ENCODE assay signal across 9 cellular contexts in genomic region chr4:38069271-38069760, GRCh38.
DNase-seq lines count a peak whose midpoint lies in the region; TF ChIP-seq lines count a peak whose summit lies in the region.
"Had no signal": no experiment of that assay in that cellular context is flagged by ENCODE, and none has a peak within 500 bp of the region (broad histone marks: within the 10 kb centered on the region; RNA-seq: fewer than 3 reads in every experiment).

No MANE protein-coding gene starts in this region.

- peaks cover 15% of the 10 kb centered on the region for H3K36me3 Mint-ChIP-seq in T-helper 1 cell treated with Interleukin-12 subunit alpha and Interleukin-12 subunit beta and Interleukin-4 antibody, amounts not matched to agents 30 μg/mL and 1 μg/mL, for 36 hours (ENCODE audit: low read depth)
- peaks cover 9% of the 10 kb centered on the region for H3K36me3 Mint-ChIP-seq in neural progenitor cell

- peak overlapping the region; percentile 45 for H3K27ac Mint-ChIP-seq in T-helper 1 cell treated with Interleukin-12 subunit alpha and Interleukin-12 subunit beta and Interleukin-4 antibody, amounts not matched to agents 30 μg/mL and 1 μg/mL, for 36 hours
- no peak overlapping the region for H3K27ac Mint-ChIP-seq in neural progenitor cell

- peak; percentile 13 for DNase-seq in activated T-cell treated with anti-CD3 and anti-CD28 coated beads for 4 hours
- DNase-seq in activated T-cell treated with anti-CD3 and anti-CD28 coated beads, Interleukin-2, amount 50 U/mL, for 48 hours: no peak
- no peak for DNase-seq in epithelial cell of proximal tubule (ENCODE audit: low read depth)
- peak; percentile 74 for DNase-seq in neural progenitor cell (ENCODE audit: low spot score)
- DNase-seq in ureter (ENCODE audit: low spot score): no peak
- no peak for DNase-seq in HuH-7.5 (ENCODE audit: low spot score)
- DNase-seq in sigmoid colon: no peak
- DNase-seq: DND-41 had no signal

- no peak for TF ChIP-seq EP300 in sigmoid colon (IDR thresholded peaks at IDR 0.05)

- H3K4me3 ChIP-seq in epithelial cell of proximal tubule (ENCODE audit: low read depth, low read length): no peak overlapping the region
- H3K4me3 ChIP-seq in neural progenitor cell: no peak overlapping the region
- no peak overlapping the region for H3K4me3 ChIP-seq in sigmoid colon

- TF ChIP-seq POLR2A in sigmoid colon (IDR thresholded peaks at IDR 0.05): no peak

- no peaks in the 10 kb centered on the region for H3K9me3 ChIP-seq in neural progenitor cell (ENCODE audit: low read depth)
- H3K9me3 ChIP-seq in sigmoid colon: no peaks in the 10 kb centered on the region

- no peak overlapping the region for H2AFZ ChIP-seq in neural progenitor cell (replicated peaks)

- peaks cover 6% of the 10 kb centered on the region for H3K4me1 ChIP-seq in neural progenitor cell
- peaks cover 0 to 49% (median 15%) of the 10 kb centered on the region in 4 donors for H3K4me1 ChIP-seq in sigmoid colon

- H3K4me3 Mint-ChIP-seq in T-helper 1 cell treated with Interleukin-12 subunit alpha and Interleukin-12 subunit beta and Interleukin-4 antibody, amounts not matched to agents 30 μg/mL and 1 μg/mL, for 36 hours: no peak overlapping the region
- H3K4me3 Mint-ChIP-seq in neural progenitor cell: no peak overlapping the region

- H3K4me2 ChIP-seq in neural progenitor cell: no peak overlapping the region

- intact Hi-C loops in sigmoid colon (cut with DNase I): no loop called here

- H3K9ac ChIP-seq in neural progenitor cell: no peak overlapping the region

- H3K27me3 ChIP-seq in neural progenitor cell (no peaks in the 10 kb centered on the region), sigmoid colon (no peaks in the 10 kb centered on the region)

- H3K9me3 Mint-ChIP-seq in T-helper 1 cell treated with Interleukin-12 subunit alpha and Interleukin-12 subunit beta and Interleukin-4 antibody, amounts not matched to agents 30 μg/mL and 1 μg/mL, for 36 hours: no peaks in the 10 kb centered on the region
- H3K9me3 Mint-ChIP-seq in neural progenitor cell: no peaks in the 10 kb centered on the region

- H3K36me3 ChIP-seq in neural progenitor cell (no peaks in the 10 kb centered on the region), sigmoid colon (peaks cover 0 to 59% (median 17%) of the 10 kb centered on the region in 4 donors)

- TF ChIP-seq CTCF in epithelial cell of proximal tubule (conservative IDR thresholded peaks at IDR 0.05; ENCODE audit: low read depth, low read length) (peak; percentile 53), neural progenitor cell (IDR thresholded peaks at IDR 0.05) (peak; percentile 73), sigmoid colon (IDR thresholded peaks at IDR 0.05) (peak in 1 of 4 experiments; percentile 33)

- H3K27me3 Mint-ChIP-seq in T-helper 1 cell treated with Interleukin-12 subunit alpha and Interleukin-12 subunit beta and Interleukin-4 antibody, amounts not matched to agents 30 μg/mL and 1 μg/mL, for 36 hours (ENCODE audit: low read depth): no peaks in the 10 kb centered on the region
- peaks cover 2% of the 10 kb centered on the region for H3K27me3 Mint-ChIP-seq in neural progenitor cell (ENCODE audit: insufficient read depth, low read depth)

- peaks cover 22% of the 10 kb centered on the region for H3K4me1 Mint-ChIP-seq in T-helper 1 cell treated with Interleukin-12 subunit alpha and Interleukin-12 subunit beta and Interleukin-4 antibody, amounts not matched to agents 30 μg/mL and 1 μg/mL, for 36 hours (ENCODE audit: low read depth)
- peaks cover 8% of the 10 kb centered on the region for H3K4me1 Mint-ChIP-seq in neural progenitor cell

- no peaks in the 10 kb centered on the region for H4K20me1 ChIP-seq in neural progenitor cell (ENCODE audit: low read depth)

- no peaks in the 10 kb centered on the region for H3F3A ChIP-seq in neural progenitor cell (ENCODE audit: low read depth)

- 21 to 46% methylated on average over 6 of the region's 6 CpGs for WGBS in sigmoid colon, 2 donors

- H3K27ac ChIP-seq in neural progenitor cell: no peak overlapping the region
- H3K27ac ChIP-seq in sigmoid colon: peak overlapping the region in 1 of 4 donors; percentile 32

- H3K79me2 ChIP-seq in neural progenitor cell (ENCODE audit: low read depth): no peaks in the 10 kb centered on the region

Comparison
In these comparisons a context has a peak if more than half of its experiments do, and no peak if none do; other contexts are left out.
1. DNase-seq: peak in activated T-cell treated with anti-CD3 and anti-CD28 coated beads for 4 hours (single experiment) and neural progenitor cell (single experiment); none in activated T-cell treated with anti-CD3 and anti-CD28 coated beads, Interleukin-2, amount 50 U/mL, for 48 hours (0 of 2), epithelial cell of proximal tubule (single experiment), ureter (single experiment), HuH-7.5 (single experiment) and sigmoid colon (single experiment).